In the genomic region with DNA sequence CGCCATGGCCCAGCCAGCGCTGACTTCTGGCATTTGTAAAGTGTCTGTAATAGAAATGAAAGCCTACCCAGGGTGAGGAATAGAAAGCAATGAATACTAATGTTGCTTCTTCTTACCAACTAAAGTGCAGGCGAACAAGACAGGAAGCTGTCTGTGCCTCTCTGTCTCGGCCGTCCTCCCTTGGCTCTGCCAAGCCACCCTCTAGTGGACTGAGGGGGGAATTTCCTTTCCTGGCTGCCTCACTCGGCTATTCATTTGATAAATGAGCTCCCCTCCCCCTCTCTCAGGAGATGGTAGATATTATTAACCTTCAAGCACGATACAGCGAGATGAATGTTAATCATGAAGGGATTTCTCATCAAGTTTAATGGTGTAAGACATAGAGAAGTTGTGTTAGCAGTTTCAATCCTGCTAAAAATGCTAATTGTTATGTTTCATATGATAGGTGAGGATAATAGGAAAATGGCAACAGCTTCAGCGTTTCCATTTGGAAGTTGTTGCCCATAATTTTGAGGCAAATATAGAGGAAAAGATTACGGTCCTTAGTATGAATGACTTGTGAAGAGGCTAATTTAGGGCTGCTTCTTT, we compare ENCODE assay signal across 8 cellular contexts.
DNase-seq lines count a peak whose midpoint lies in the region; ATAC-seq and TF ChIP-seq lines count a peak whose summit lies in the region.

No MANE protein-coding gene starts in this region.

- H3K4me3 Mint-ChIP-seq in HFFc6 (no peak overlapping the region; the same call in 1 of the 2 replicates), T-cell (no peak overlapping the region)
- H3K4me3 Mint-ChIP-seq in naive thymus-derived CD8-positive, alpha-beta T cell = no peak overlapping the region

- DNase-seq in A673 (ENCODE audit: low spot score) (peak; percentile 98), GM10248 (ENCODE audit: extremely low spot score) (no peak), HFFc6 (peak; percentile 50), NCI-H1092 (lab: John Stamatoyannopoulos, UW) (peak; percentile 74), T-cell (peak in 13 of 34 experiments; percentile 8 to 36 (median 16))
- DNase-seq in naive thymus-derived CD8-positive, alpha-beta T cell = peak in 6 of 10 donors; percentile 16 to 68 (median 39)

- BruUV-seq in A673 (replicated peaks; lab: Mats Ljungman, UMichigan) = no TSS peak

- H3K4me1 ChIP-seq in A673 (ENCODE audit: insufficient read depth, low read length, poor library complexity, severe bottlenecking) = peaks cover 87% of the 10 kb centered on the region

- POLR2A ChIA-PET in A673 (lab: Charles Lee; ENCODE audit: low non-redundant PET) (interaction anchor here (0.7 kb wide), 2 partner anchors 391 to 479 kb away, joined by 4 read pairs; no protein-coding TSS in a partner anchor), GM10248 (lab: Yijun Ruan, JAX) (no interaction called here), T-cell (lab: Charles Lee) (no interaction called here)
- POLR2A ChIA-PET in naive thymus-derived CD8-positive, alpha-beta T cell (lab: Charles Lee) = interaction anchor here (0.6 kb wide), 1 partner anchor 491 kb away, joined by 3 read pairs; no protein-coding TSS in a partner anchor

- H3K36me3 Mint-ChIP-seq in HFFc6 (ENCODE audit: low read depth) (no peaks in the 10 kb centered on the region), T-cell (no peaks in the 10 kb centered on the region)
- H3K36me3 Mint-ChIP-seq in naive thymus-derived CD8-positive, alpha-beta T cell = no peaks in the 10 kb centered on the region

- intact Hi-C loops in A673 (cut with micrococcal nuclease; ENCODE audit: unreplicated experiment) = loop anchor here (2.0 to 5.0 kb wide), 2 partner anchors 525 to 1402 kb away; a partner anchor contains a TSS

- H3K9me3 Mint-ChIP-seq in HFFc6 = no peaks in the 10 kb centered on the region
- no peaks in the 10 kb centered on the region for H3K9me3 Mint-ChIP-seq in T-cell
- H3K9me3 Mint-ChIP-seq in naive thymus-derived CD8-positive, alpha-beta T cell = no peaks in the 10 kb centered on the region

- peak overlapping the region; percentile 20 for H3K4me3 ChIP-seq in A673 (ENCODE audit: low read depth, low read length, poor library complexity, severe bottlenecking)

- CTCF ChIA-PET in A673 (lab: Charles Lee) = interaction anchor here (0.6 to 1.8 kb wide), 14 partner anchors 16 to 602 kb away, joined by 3 to 14 read pairs (median 6); a partner anchor contains a TSS
- CTCF ChIA-PET in GM10248 (lab: Yijun Ruan, JAX) = interaction anchor here (0.8 to 5.3 kb wide), 19 partner anchors 10 to 527 kb away, joined by 3 to 70 read pairs (median 5); no protein-coding TSS in a partner anchor
- CTCF ChIA-PET in T-cell (lab: Charles Lee) = interaction anchor here (0.6 to 2.0 kb wide), 16 partner anchors 8 to 1011 kb away, joined by 3 to 7 read pairs (median 4); no protein-coding TSS in a partner anchor

- H3K4me1 Mint-ChIP-seq in HFFc6 (ENCODE audit: low read depth) = peaks cover 70% of the 10 kb centered on the region
- peaks cover 10 to 14% (median 10%) of the 10 kb centered on the region in 3 donors for H3K4me1 Mint-ChIP-seq in T-cell
- peaks cover 4 to 14% (median 9%) of the 10 kb centered on the region in 4 donors for H3K4me1 Mint-ChIP-seq in naive thymus-derived CD8-positive, alpha-beta T cell

- ATAC-seq in T-cell (replicated peaks in 1 of 4) (peak; percentile 40 to 55 (median 46)), esophagus mucosa (peak; percentile 58), GM18861 (IDR thresholded peaks at IDR 0.05; ENCODE audit: unreplicated experiment) (no peak)
- ATAC-seq in naive thymus-derived CD8-positive, alpha-beta T cell = peak; percentile 72 to 79

- no peaks in the 10 kb centered on the region for H3K27me3 ChIP-seq in A673 (replicated peaks; ENCODE audit: insufficient read depth, low read depth, low read length, poor library complexity)

- no peaks in the 10 kb centered on the region for H3K36me3 ChIP-seq in A673 (ENCODE audit: insufficient read depth, low read length, poor library complexity, severe bottlenecking)

- H3K27ac ChIP-seq in A673 (ENCODE audit: low read depth, low read length, poor library complexity, severe bottlenecking) = peak overlapping the region; percentile 99

- H3K27me3 Mint-ChIP-seq in HFFc6 (ENCODE audit: insufficient read depth) = no peaks in the 10 kb centered on the region
- peaks cover 44 to 58% of the 10 kb centered on the region in 2 donors for H3K27me3 Mint-ChIP-seq in T-cell
- peaks cover 14 to 69% (median 26%) of the 10 kb centered on the region in 5 donors for H3K27me3 Mint-ChIP-seq in naive thymus-derived CD8-positive, alpha-beta T cell

- H3K9me3 ChIP-seq in A673 (ENCODE audit: low read depth, low read length, poor library complexity, severe bottlenecking) = no peaks in the 10 kb centered on the region

- TF ChIP-seq CTCF in A673 (conservative IDR thresholded peaks at IDR 0.05; ENCODE audit: low read depth, low read length) = peak; percentile 90
- peak; percentile 35 for TF ChIP-seq CTCF in GM10248 (IDR thresholded peaks at IDR 0.05; ENCODE audit: control extremely low read depth, extremely low read depth, low read depth, missing control alignments)
- TF ChIP-seq CTCF in HFFc6 (IDR thresholded peaks at IDR 0.05) = peak; percentile 80

- H3K27ac Mint-ChIP-seq in HFFc6 (no peak overlapping the region), T-cell (no peak overlapping the region)
- no peak overlapping the region for H3K27ac Mint-ChIP-seq in naive thymus-derived CD8-positive, alpha-beta T cell

Comparison
In these comparisons a context has a peak if more than half of its experiments do, and no peak if none do; other contexts are left out.
1. CTCF ChIP-seq: peak in every context shown above with its lines; median percentile 90 in A673; 80 in HFFc6; 35 in GM10248.
2. POLR2A ChIA-PET loops: an anchor here in A673 (0.7 kb wide) and naive thymus-derived CD8-positive, alpha-beta T cell (0.6 kb wide); none called in GM10248 and T-cell.